In the genomic region with DNA sequence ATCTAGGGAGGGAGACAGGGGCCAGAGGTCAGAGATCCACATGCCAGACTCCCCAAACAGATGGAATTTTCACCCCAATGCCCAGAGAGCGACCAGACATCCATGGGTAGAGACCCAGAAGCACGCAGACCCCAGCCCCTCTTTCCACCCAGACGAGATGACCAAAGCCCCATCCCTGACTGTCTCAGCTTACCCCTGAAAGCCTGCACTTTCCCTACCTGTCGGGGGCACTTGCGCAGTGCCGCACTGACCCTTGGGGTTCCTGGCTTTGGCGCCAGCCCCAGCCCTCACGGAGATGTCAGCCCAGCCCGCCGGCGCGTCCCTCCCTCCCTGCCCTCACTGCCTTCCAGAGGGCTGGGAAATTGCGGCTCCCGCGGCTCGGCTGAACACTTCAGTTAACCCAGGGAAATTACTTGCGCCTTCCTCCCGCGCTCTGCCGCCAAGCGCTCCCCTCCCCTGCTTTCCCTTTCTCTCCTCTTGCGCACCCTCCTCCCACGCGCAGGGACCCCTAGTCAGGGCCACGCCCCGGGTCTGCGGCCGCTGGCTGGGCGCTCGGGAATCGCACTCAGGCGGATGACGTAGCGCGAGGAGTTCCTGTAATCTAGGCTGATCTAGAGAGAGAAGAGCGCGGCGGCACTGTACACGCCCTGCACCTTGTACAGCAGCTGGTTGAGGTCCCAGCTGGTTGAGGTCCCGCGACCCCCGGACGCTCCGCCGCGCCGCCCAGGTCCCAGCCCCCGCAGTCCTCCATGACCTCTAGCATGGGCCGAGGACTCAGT, we compare ENCODE assay signal across 8 cellular contexts. TPM values are rescaled to one million over a fixed set of nuclear protein-coding genes. Genes with fewer than 3 reads are reported as not detected.
DNase-seq lines count a peak whose midpoint lies in the region; ATAC-seq and TF ChIP-seq lines count a peak whose summit lies in the region.

No MANE protein-coding gene starts in this region.

- peak overlapping the region; percentile 74 for H3K4me2 ChIP-seq in skeletal muscle satellite cell (ENCODE audit: low read length)

- ATAC-seq in RWPE2 (ENCODE audit: low read depth) = peak; percentile 49
- no peak for ATAC-seq in GM19395 (IDR thresholded peaks at IDR 0.05; ENCODE audit: unreplicated experiment)
- ATAC-seq in HG03565 (IDR thresholded peaks at IDR 0.05; ENCODE audit: unreplicated experiment) = no peak

- H3K9me3 ChIP-seq in RWPE2 (ENCODE audit: severe bottlenecking) (no peaks in the 10 kb centered on the region), skeletal muscle satellite cell (replicated peaks; ENCODE audit: low read length) (peaks cover 7% of the 10 kb centered on the region)

- H3K4me3 ChIP-seq in RWPE2 (ENCODE audit: severe bottlenecking) (no peak overlapping the region), fibroblast of pulmonary artery (replicated peaks; ENCODE audit: low read depth, low read length) (no peak overlapping the region), skeletal muscle satellite cell (ENCODE audit: low read length) (peak overlapping the region; percentile 49)

- H3K27ac ChIP-seq in RWPE2 (ENCODE audit: poor library complexity, severe bottlenecking) = no peak overlapping the region

- H3K9ac ChIP-seq in skeletal muscle satellite cell (ENCODE audit: low read depth, low read length) = no peak overlapping the region

- H3K36me3 ChIP-seq in RWPE2 (ENCODE audit: low read depth) (no peaks in the 10 kb centered on the region), skeletal muscle satellite cell (ENCODE audit: insufficient read depth, low read length) (no peaks in the 10 kb centered on the region)

- peak; percentile 55 for DNase-seq in DMS53 (lab: John Stamatoyannopoulos, UW)
- DNase-seq in DMS53 treated with DMSO at 0.1 percent for 48 hours (lab: John Stamatoyannopoulos, UW; ENCODE audit: unreplicated experiment) = no peak
- no peak for DNase-seq in RWPE2 (ENCODE audit: low spot score)
- DNase-seq in fibroblast of pulmonary artery (ENCODE audit: low read depth) = peak; percentile 3
- DNase-seq in germinal center (ENCODE audit: low spot score) = no peak

- TF ChIP-seq CTCF in RWPE2 (IDR thresholded peaks at IDR 0.05; ENCODE audit: poor library complexity, severe bottlenecking) (no peak), fibroblast of pulmonary artery (IDR thresholded peaks at IDR 0.05; ENCODE audit: low read length, missing control alignments) (no peak)

- H3K4me1 ChIP-seq in RWPE2 (ENCODE audit: insufficient read depth, poor library complexity, severe bottlenecking) (no peaks in the 10 kb centered on the region), skeletal muscle satellite cell (ENCODE audit: control insufficient read depth, insufficient read depth, low read length) (no peaks in the 10 kb centered on the region)

- peaks cover 44% of the 10 kb centered on the region for H3K27me3 ChIP-seq in RWPE2 (ENCODE audit: insufficient read depth, poor library complexity, severe bottlenecking)
- H3K27me3 ChIP-seq in skeletal muscle satellite cell (ENCODE audit: control insufficient read depth, insufficient read depth, low read length) = peaks cover 79% of the 10 kb centered on the region

RNA-seq across cellular contexts. Expression of a gene that starts 12.0 kb away (rescaled TPM):
- total RNA-seq in skeletal muscle satellite cell (2012; rRNA removed) = not detected in 2 replicates

RNA-seq across cellular contexts. Expression of a gene that starts 37.3 kb away (rescaled TPM):
- not detected in 2 replicates for total RNA-seq in skeletal muscle satellite cell (2012; rRNA removed)

RNA-seq across cellular contexts. Expression of a gene that starts 40.1 kb away (rescaled TPM):
- total RNA-seq in skeletal muscle satellite cell (2012; rRNA removed) = not detected in 2 replicates

Comparison
In these comparisons a context has a peak if more than half of its experiments do, and no peak if none do; other contexts are left out.
1. DNase-seq: peak in DMS53 (single experiment) and fibroblast of pulmonary artery (single experiment); none in DMS53 treated with DMSO at 0.1 percent for 48 hours (single experiment), RWPE2 (single experiment) and germinal center (single experiment).